ENCODE assay signal across 15 cellular contexts in genomic region chr10:77529050-77529576, GRCh38.
DNase-seq lines count a peak whose midpoint lies in the region; ATAC-seq and TF ChIP-seq lines count a peak whose summit lies in the region.
"Had no signal": no experiment of that assay in that cellular context is flagged by ENCODE, and none has a peak within 500 bp of the region (broad histone marks: within the 10 kb centered on the region; RNA-seq: fewer than 3 reads in every experiment).

No MANE protein-coding gene starts in this region.

- no peak for ATAC-seq in foreskin keratinocyte
- ATAC-seq: K562, Right ventricle myocardium inferior, SK-N-SH treated with all-trans-retinoic acid at 6 μM for 48 hours had no signal

- no peak overlapping the region for H3K4me2 ChIP-seq in neural progenitor cell

- H3K4me1 ChIP-seq in HEK293 (ENCODE audit: control insufficient read depth, insufficient read depth, low read length): peaks cover 8% of the 10 kb centered on the region
- peaks cover 7% of the 10 kb centered on the region for H3K4me1 ChIP-seq in neural progenitor cell
- H3K4me1 ChIP-seq in transverse colon: peaks cover 6 to 53% (median 21%) of the 10 kb centered on the region in 4 donors
- no peaks in the 10 kb centered on the region for H3K4me1 ChIP-seq in effector memory CD4-positive, alpha-beta T cell (ENCODE audit: control insufficient read depth, insufficient read depth, low read length, poor library complexity, severe bottlenecking)
- H3K4me1 ChIP-seq in foreskin keratinocyte: peaks cover 21% of the 10 kb centered on the region

- H3K27me3 ChIP-seq in neural progenitor cell (no peaks in the 10 kb centered on the region), transverse colon (no peaks in the 10 kb centered on the region), foreskin keratinocyte (no peaks in the 10 kb centered on the region)
- no peaks in the 10 kb centered on the region for H3K27me3 ChIP-seq in effector memory CD4-positive, alpha-beta T cell (replicated peaks; ENCODE audit: control insufficient read depth, insufficient read depth, low read length, poor library complexity, severe bottlenecking)

- DNase-seq in chondrocyte (ENCODE audit: low spot score) (no peak), neural progenitor cell (ENCODE audit: low spot score) (no peak), transverse colon (no peak), DMS79 treated with DMSO at 0.1 percent for 48 hours (lab: John Stamatoyannopoulos, UW) (no peak), foreskin keratinocyte (no peak)
- DNase-seq in effector memory CD4-positive, alpha-beta T cell: no peak
- DNase-seq: DMS153, HCEC 1CT, NCI-H1436 treated with DMSO at 0.1 percent for 48 hours, NCI-H2081, NCI-H226 had no signal

- TF ChIP-seq EP300 in transverse colon (IDR thresholded peaks at IDR 0.05; ENCODE audit: low read depth): no peak

- H3K4me3 Mint-ChIP-seq in chondrocyte (ENCODE audit: unreplicated experiment): no peak overlapping the region
- H3K4me3 Mint-ChIP-seq in neural progenitor cell: no peak overlapping the region

- 70 to 75% methylated on average over 3 of the region's 3 CpGs for WGBS in transverse colon (ENCODE audit: low coverage in 1 of 2), 2 donors

- H2AFZ ChIP-seq in neural progenitor cell (replicated peaks): peak overlapping the region; percentile 2

- in situ Hi-C loops in transverse colon (cut with MboI; ENCODE audit: low pct_ligation_motif_present in 1 of 4, low pct_unique_long_range_greater_than_20kb in 1 of 4, low sequenced_read_pairs in 3 of 4): no loop called here

- POLR2A ChIA-PET in HEK293 (lab: Yijun Ruan, JAX): no interaction called here

- CTCF ChIA-PET in HEK293 (lab: Yijun Ruan, JAX): interaction anchor here (0.7 to 1.2 kb wide), 2 partner anchors 15 to 113 kb away, joined by 3 to 4 read pairs; no protein-coding TSS in a partner anchor

- no peaks in the 10 kb centered on the region for H3K9me3 ChIP-seq in HEK293 (ENCODE audit: control insufficient read depth, insufficient read depth, low read depth, low read length)
- no peaks in the 10 kb centered on the region for H3K9me3 ChIP-seq in neural progenitor cell (ENCODE audit: low read depth)
- H3K9me3 ChIP-seq in transverse colon: no peaks in the 10 kb centered on the region
- H3K9me3 ChIP-seq in effector memory CD4-positive, alpha-beta T cell (ENCODE audit: control insufficient read depth, low read length): no peaks in the 10 kb centered on the region

- H3K4me3 ChIP-seq in HEK293 (ENCODE audit: low read depth, low read length): no peak overlapping the region
- no peak overlapping the region for H3K4me3 ChIP-seq in neural progenitor cell
- no peak overlapping the region for H3K4me3 ChIP-seq in transverse colon
- H3K4me3 ChIP-seq in effector memory CD4-positive, alpha-beta T cell (ENCODE audit: insufficient read depth, low read depth, low read length, poor library complexity, severe bottlenecking): no peak overlapping the region
- H3K4me3 ChIP-seq: K562 had no signal

- H4K20me1 ChIP-seq in neural progenitor cell (ENCODE audit: low read depth): no peaks in the 10 kb centered on the region

- intact Hi-C loops in transverse colon (cut with DNase I; ENCODE audit: low total_unique reads): loop anchor here (10.0 kb wide), 1 partner anchor 106 kb away; the partner anchor contains the start of gene KCNMA1

- no peaks in the 10 kb centered on the region for H3K79me2 ChIP-seq in neural progenitor cell (ENCODE audit: low read depth)

- no peaks in the 10 kb centered on the region for H3K27me3 Mint-ChIP-seq in chondrocyte (ENCODE audit: low read depth)
- peaks cover 2% of the 10 kb centered on the region for H3K27me3 Mint-ChIP-seq in neural progenitor cell (ENCODE audit: insufficient read depth, low read depth)

- H3K4me1 Mint-ChIP-seq in chondrocyte (ENCODE audit: low read depth): peaks cover 90% of the 10 kb centered on the region
- peaks cover 56% of the 10 kb centered on the region for H3K4me1 Mint-ChIP-seq in neural progenitor cell

- TF ChIP-seq CTCF in HEK293 (tag by site-specific recombination; IDR thresholded peaks at IDR 0.05) (no peak), chondrocyte (IDR thresholded peaks at IDR 0.05) (no peak), neural progenitor cell (IDR thresholded peaks at IDR 0.05) (no peak), transverse colon (IDR thresholded peaks at IDR 0.05) (no peak), foreskin keratinocyte (conservative IDR thresholded peaks at IDR 0.05) (no peak)

- no peaks in the 10 kb centered on the region for H3F3A ChIP-seq in neural progenitor cell (ENCODE audit: low read depth)

- H3K27ac ChIP-seq in HEK293 (ENCODE audit: extremely low read depth, low read depth, low read length) (no peak overlapping the region), neural progenitor cell (no peak overlapping the region), transverse colon (peak overlapping the region in 3 of 4 donors; percentile 9 to 70 (median 13)), foreskin keratinocyte (no peak overlapping the region)
- H3K27ac ChIP-seq in effector memory CD4-positive, alpha-beta T cell (ENCODE audit: insufficient read depth, low read length, poor library complexity, severe bottlenecking): no peak overlapping the region

- H3K36me3 ChIP-seq in HEK293 (ENCODE audit: control insufficient read depth in 2 of 2, insufficient read depth in 1 of 2, low read length in 2 of 2): no peaks in the 10 kb centered on the region
- H3K36me3 ChIP-seq in neural progenitor cell: no peaks in the 10 kb centered on the region
- H3K36me3 ChIP-seq in transverse colon: no peaks in the 10 kb centered on the region
- H3K36me3 ChIP-seq in effector memory CD4-positive, alpha-beta T cell (ENCODE audit: control insufficient read depth, insufficient read depth, low read length): no peaks in the 10 kb centered on the region

- no peaks in the 10 kb centered on the region for H3K36me3 Mint-ChIP-seq in chondrocyte (ENCODE audit: low read depth)
- H3K36me3 Mint-ChIP-seq in neural progenitor cell: no peaks in the 10 kb centered on the region

- H3K9me3 Mint-ChIP-seq in chondrocyte (ENCODE audit: low read depth) (no peaks in the 10 kb centered on the region), neural progenitor cell (no peaks in the 10 kb centered on the region)

- H3K9ac ChIP-seq in neural progenitor cell: no peak overlapping the region

- TF ChIP-seq POLR2A in transverse colon (IDR thresholded peaks at IDR 0.05): no peak

- H3K27ac Mint-ChIP-seq in chondrocyte (ENCODE audit: unreplicated experiment) (peak overlapping the region; percentile 68), neural progenitor cell (peak overlapping the region; percentile 8)

TF ChIP-seq in HEK293, 187 proteins besides CTCF, POLR2A, EP300 and RAD21 (continues in another document):
- peak; percentile 87 for TF ChIP-seq ZNF398 (tag by site-specific recombination; IDR thresholded peaks at IDR 0.05)
- peak; percentile 41; the same call in 1 of the 2 replicates for TF ChIP-seq ZFHX2 (tag by site-specific recombination; conservative IDR thresholded peaks at IDR 0.05)
- peak; percentile 21; the same call in 1 of the 2 replicates for TF ChIP-seq EGR2 (tag by site-specific recombination; IDR thresholded peaks at IDR 0.05; ENCODE audit: low read depth)
- no peak for TF ChIP-seq ZNF202 (tag by site-specific recombination; IDR thresholded peaks at IDR 0.05; ENCODE audit: borderline replicate concordance)
- no peak for TF ChIP-seq TSHZ1 (tag by site-specific recombination; IDR thresholded peaks at IDR 0.05; ENCODE audit: borderline replicate concordance)

Comparison
In these comparisons a context has a peak if more than half of its experiments do, and no peak if none do; other contexts are left out.
1. H3K27ac ChIP-seq: peak in transverse colon (3 of 4); none in HEK293 (single experiment), neural progenitor cell (single experiment), effector memory CD4-positive, alpha-beta T cell (single experiment) and foreskin keratinocyte (single experiment).